In the genomic region with DNA sequence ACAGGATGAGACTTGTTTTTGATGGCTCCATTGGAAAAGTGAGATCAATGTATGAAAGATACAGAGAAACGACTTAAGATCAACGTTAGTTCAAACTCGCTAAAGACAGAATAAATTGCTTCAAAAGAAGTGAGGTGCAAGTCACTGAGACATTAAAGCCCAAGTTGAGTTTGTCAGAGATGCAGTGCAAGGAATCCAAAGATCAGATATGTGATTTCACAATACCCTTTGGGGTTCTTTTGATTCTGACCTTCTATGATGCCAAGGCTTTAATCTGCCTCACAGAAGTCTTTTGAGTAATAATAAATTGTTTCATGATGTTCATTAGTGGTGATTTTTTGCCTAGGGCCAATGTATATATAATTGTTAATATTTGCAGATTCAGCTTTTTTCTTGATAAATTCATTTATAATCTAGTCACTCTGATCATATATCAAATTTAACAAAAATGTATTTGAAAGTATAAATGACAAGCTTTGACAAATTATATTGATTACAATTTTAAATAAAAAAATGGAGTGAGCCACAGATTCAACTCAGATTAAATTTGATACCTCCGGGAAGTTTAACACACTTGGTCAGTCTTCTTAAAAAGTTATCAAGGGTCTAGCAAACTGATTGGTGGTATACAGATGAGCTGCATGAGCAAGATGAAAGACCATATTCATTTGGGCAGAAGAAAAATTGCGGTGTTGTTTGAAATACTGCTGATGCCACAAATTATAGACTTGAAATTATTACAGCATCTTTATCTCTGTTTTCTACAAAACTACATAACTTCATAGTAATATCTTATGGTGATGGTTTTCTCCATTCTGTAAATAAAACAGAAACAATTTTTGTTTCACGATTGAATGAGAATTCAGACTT, we compare ENCODE assay signal across 25 cellular contexts.
DNase-seq lines count a peak whose midpoint lies in the region; ATAC-seq, FAIRE-seq and TF ChIP-seq lines count a peak whose summit lies in the region.
"Had no signal": no experiment of that assay in that cellular context is flagged by ENCODE, and none has a peak within 500 bp of the region (broad histone marks: within the 10 kb centered on the region; RNA-seq: fewer than 3 reads in every experiment).

No MANE protein-coding gene starts in this region.

- 0 out of 3 replicates have a peak, but pooled peaks cover 2% of the 10 kb centered on the region for H3K9me3 ChIP-seq in A549
- H3K9me3 ChIP-seq in K562 (replicated peaks; ENCODE audit: control insufficient read depth, insufficient read depth, low read depth, low read length): no peaks in the 10 kb centered on the region
- no peaks in the 10 kb centered on the region for H3K9me3 ChIP-seq in thyroid gland
- H3K9me3 ChIP-seq: BE2C, HAP-1 had no signal

- H3K27ac Mint-ChIP-seq in neural crest cell (ENCODE audit: unreplicated experiment): peak overlapping the region; percentile 35
- H3K27ac Mint-ChIP-seq: CD14-positive monocyte; CD4-positive, alpha-beta T cell; CD8-positive, alpha-beta memory T cell; GM23338; HFFc6 had no signal

- no peak for TF ChIP-seq CTCF in A549 (IDR thresholded peaks at IDR 0.05)
- TF ChIP-seq CTCF in K562 (IDR thresholded peaks at IDR 0.05 in 2 of 3, conservative IDR thresholded peaks at IDR 0.05 in 1 of 3; ENCODE audit: insufficient read depth in 2 of 3, low read depth in 1 of 3, low read length in 3 of 3): no peak
- TF ChIP-seq CTCF in neural crest cell (conservative IDR thresholded peaks at IDR 0.05): no peak
- no peak for TF ChIP-seq CTCF in thyroid gland (IDR thresholded peaks at IDR 0.05)

- H3K9me1 ChIP-seq in K562 (ENCODE audit: control insufficient read depth, insufficient read depth, low read length): no peaks in the 10 kb centered on the region

- no peak for ATAC-seq in A549
- no peak for ATAC-seq in K562
- no peak for ATAC-seq in HG03095 (IDR thresholded peaks at IDR 0.05; ENCODE audit: unreplicated experiment)
- no peak for ATAC-seq in sciatic nerve
- ATAC-seq: GM12878, GM23338 had no signal

- H3K9ac ChIP-seq in K562 (ENCODE audit: insufficient read depth in 1 of 2, low read depth in 2 of 2, low read length in 2 of 2): no peak overlapping the region
- H3K9ac ChIP-seq: BLaER1 treated with 17β-estradiol and CSF1 and Interleukin-3, amounts not matched to agents 10 nM and 100 nM had no signal

- POLR2A ChIA-PET in A549 (lab: Yijun Ruan, JAX): no interaction called here
- POLR2A ChIA-PET in K562 (lab: Yijun Ruan, JAX): no interaction called here

- no peaks in the 10 kb centered on the region for H3K4me1 ChIP-seq in A549
- H3K4me1 ChIP-seq in K562 (replicated peaks in 1 of 2; ENCODE audit: control insufficient read depth in 2 of 2, insufficient read depth in 2 of 2, low read length in 2 of 2): no peaks in the 10 kb centered on the region
- H3K4me1 ChIP-seq in thyroid gland: no peaks in the 10 kb centered on the region
- H3K4me1 ChIP-seq: HAP-1 had no signal

- no peak overlapping the region for H3K27ac ChIP-seq in A549
- no peak overlapping the region for H3K27ac ChIP-seq in K562 (ENCODE audit: extremely low read depth, low read depth, low read length)
- no peak overlapping the region for H3K27ac ChIP-seq in thyroid gland
- H3K27ac ChIP-seq: BLaER1 treated with 17β-estradiol and CSF1 and Interleukin-3, amounts not matched to agents 10 nM and 100 nM had no signal

- BruUV-seq in K562 (replicated peaks; lab: Mats Ljungman, UMichigan): no TSS peak

- H3K4me2 ChIP-seq in A549: no peak overlapping the region
- no peak overlapping the region for H3K4me2 ChIP-seq in K562 (ENCODE audit: insufficient read depth, low read length)
- H3K4me2 ChIP-seq: GM23338 had no signal

- H3K36me3 ChIP-seq in K562 (ENCODE audit: control insufficient read depth, insufficient read depth, low read length) (no peaks in the 10 kb centered on the region), thyroid gland (no peaks in the 10 kb centered on the region)
- H3K36me3 ChIP-seq: BE2C; BLaER1 treated with 17β-estradiol and CSF1 and Interleukin-3, amounts not matched to agents 10 nM and 100 nM; HAP-1 had no signal

- no peaks in the 10 kb centered on the region for H3K36me3 Mint-ChIP-seq in neural crest cell (ENCODE audit: low read depth)
- H3K36me3 Mint-ChIP-seq: CD14-positive monocyte; CD8-positive, alpha-beta memory T cell had no signal

- H3K4me3 Mint-ChIP-seq in neural crest cell: no peak overlapping the region
- H3K4me3 Mint-ChIP-seq: CD14-positive monocyte; CD4-positive, alpha-beta T cell; CD8-positive, alpha-beta memory T cell; GM23338; HFFc6 had no signal

- TF ChIP-seq POLR2A in A549 (IDR thresholded peaks at IDR 0.05; ENCODE audit: low read length) (no peak), K562 (conservative IDR thresholded peaks at IDR 0.05) (no peak), thyroid gland (IDR thresholded peaks at IDR 0.05) (no peak)

- no peaks in the 10 kb centered on the region for H3K27me3 ChIP-seq in K562 (ENCODE audit: control insufficient read depth in 2 of 2, insufficient read depth in 2 of 2, low read length in 2 of 2)
- no peaks in the 10 kb centered on the region for H3K27me3 ChIP-seq in thyroid gland
- H3K27me3 ChIP-seq: BE2C; BLaER1 treated with 17β-estradiol and CSF1 and Interleukin-3, amounts not matched to agents 10 nM and 100 nM had no signal

- no peaks in the 10 kb centered on the region for H3K79me2 ChIP-seq in K562 (ENCODE audit: control insufficient read depth, insufficient read depth, low read length)

- TF ChIP-seq RAD21 in A549 (conservative IDR thresholded peaks at IDR 0.05 in 1 of 2, IDR thresholded peaks at IDR 0.05 in 1 of 2) (no peak), K562 (CRISPR knock-in tag; conservative IDR thresholded peaks at IDR 0.05 in 1 of 2, IDR thresholded peaks at IDR 0.05 in 1 of 2) (no peak)

- peaks cover 4% of the 10 kb centered on the region for H3K4me1 Mint-ChIP-seq in neural crest cell
- H3K4me1 Mint-ChIP-seq: CD14-positive monocyte; CD8-positive, alpha-beta memory T cell; GM23338 had no signal

- no peaks in the 10 kb centered on the region for H3K9me3 Mint-ChIP-seq in neural crest cell
- H3K9me3 Mint-ChIP-seq: CD14-positive monocyte; CD4-positive, alpha-beta T cell; GM23338 had no signal

- H2AFZ ChIP-seq in K562 (ENCODE audit: low read depth, low read length): no peak overlapping the region
- H2AFZ ChIP-seq: GM23338 had no signal

- FAIRE-seq in A549 (lab: Jason Lieb, UNC) (no peak), K562 (lab: Jason Lieb, UNC) (no peak)
- FAIRE-seq: D721Med, GM12878, GM19239, H54 had no signal

- intact Hi-C loops in K562 (cut with micrococcal nuclease) (no loop called here), thyroid gland (cut with DNase I) (no loop called here), sciatic nerve (cut with DNase I) (no loop called here)

- CTCF ChIA-PET in A549 (lab: Yijun Ruan, JAX) (no interaction called here), K562 (lab: Yijun Ruan, JAX; ENCODE audit: low intra/inter-chr PET ratio) (no interaction called here)

- 7% methylated on average over 6 of the region's 6 CpGs for WGBS in A549 (ENCODE audit: missing lambda C conversion rate)
- WGBS in K562 (ENCODE audit: insufficient coverage, low coverage, missing lambda C conversion rate): under 1% methylated on average over 6 of the region's 6 CpGs
- 79 to 86% methylated on average over 6 of the region's 6 CpGs for WGBS in thyroid gland, 2 donors

- no peak for DNase-seq in A549 (ENCODE audit: low read depth in 1 of 2, low spot score in 1 of 2)
- DNase-seq in OCI-M1 (lab: John Stamatoyannopoulos, UW): peak; percentile 8
- no peak for DNase-seq in K562 (ENCODE audit: extremely low read depth in 1 of 4, low spot score in 3 of 4)
- no peak for DNase-seq in neural crest cell (ENCODE audit: low read depth, low spot score)
- no peak for DNase-seq in thyroid gland
- no peak for DNase-seq in sciatic nerve (ENCODE audit: low spot score)
- DNase-seq: 8988T; AML-193; BE2C; CD4-positive, alpha-beta T cell; CD8-positive, alpha-beta memory T cell; DMS 273 treated with DMSO at 0.1 percent for 48 hours; DMS79; EL; GDM1; HFFc6 had no signal

- no peaks in the 10 kb centered on the region for H4K20me1 ChIP-seq in K562 (replicated peaks; ENCODE audit: control insufficient read depth, insufficient read depth, low read length)
- H4K20me1 ChIP-seq: BLaER1 treated with 17β-estradiol and CSF1 and Interleukin-3, amounts not matched to agents 10 nM and 100 nM had no signal

- H3K27me3 Mint-ChIP-seq in neural crest cell (ENCODE audit: low read depth): no peaks in the 10 kb centered on the region

- in situ Hi-C loops in K562 (cut with MboI): no loop called here

- H3K4me3 ChIP-seq in A549: no peak overlapping the region
- no peak overlapping the region for H3K4me3 ChIP-seq in K562
- no peak overlapping the region for H3K4me3 ChIP-seq in thyroid gland (replicated peaks in 1 of 3)
- H3K4me3 ChIP-seq: BLaER1 treated with 17β-estradiol and CSF1 and Interleukin-3, amounts not matched to agents 10 nM and 100 nM; GM12878; GM23338; HAP-1 had no signal

- TF ChIP-seq EP300 in A549 (IDR thresholded peaks at IDR 0.05) (no peak), K562 (IDR thresholded peaks at IDR 0.05; ENCODE audit: low read length) (no peak)

TF ChIP-seq in A549, 52 proteins besides CTCF, POLR2A, EP300 and RAD21:
- TF ChIP-seq MYC (IDR thresholded peaks at IDR 0.05; ENCODE audit: borderline replicate concordance, low read length) (no peak), MAFK (IDR thresholded peaks at IDR 0.05; ENCODE audit: partially characterized antibody) (peak; percentile 67)

TF ChIP-seq in K562, 482 proteins besides CTCF, POLR2A, EP300 and RAD21 (continues in another document):
- no peak for TF ChIP-seq SP1 (CRISPR knock-in tag; IDR thresholded peaks at IDR 0.05)
- no peak for TF ChIP-seq FOSL1 (tag; conservative IDR thresholded peaks at IDR 0.05)
- TF ChIP-seq SIRT6 (IDR thresholded peaks at IDR 0.05; ENCODE audit: low read depth, low read length): no peak
- TF ChIP-seq C11orf30 (IDR thresholded peaks at IDR 0.05; ENCODE audit: low read depth): peak; percentile 51
- no peak for TF ChIP-seq PCBP2 (IDR thresholded peaks at IDR 0.05; ENCODE audit: low read depth, low read length, poor library complexity, severe bottlenecking)
- no peak for TF ChIP-seq GATA2 (CRISPR knock-in tag; IDR thresholded peaks at IDR 0.05)
- TF ChIP-seq ZNF316 (IDR thresholded peaks at IDR 0.05): peak; percentile 70
- TF ChIP-seq, protein P1, sequence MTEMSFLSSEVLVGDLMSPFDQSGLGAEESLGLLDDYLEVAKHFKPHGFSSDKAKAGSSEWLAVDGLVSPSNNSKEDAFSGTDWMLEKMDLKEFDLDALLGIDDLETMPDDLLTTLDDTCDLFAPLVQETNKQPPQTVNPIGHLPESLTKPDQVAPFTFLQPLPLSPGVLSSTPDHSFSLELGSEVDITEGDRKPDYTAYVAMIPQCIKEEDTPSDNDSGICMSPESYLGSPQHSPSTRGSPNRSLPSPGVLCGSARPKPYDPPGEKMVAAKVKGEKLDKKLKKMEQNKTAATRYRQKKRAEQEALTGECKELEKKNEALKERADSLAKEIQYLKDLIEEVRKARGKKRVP (CRISPR knock-in tag; IDR thresholded peaks at IDR 0.05): no peak
- no peak for TF ChIP-seq ZNF644 (tag; IDR thresholded peaks at IDR 0.05; ENCODE audit: low read depth)
- no peak for TF ChIP-seq MTA3 (IDR thresholded peaks at IDR 0.05; ENCODE audit: borderline replicate concordance)
- TF ChIP-seq NFE2L1 (tag; IDR thresholded peaks at IDR 0.05; ENCODE audit: borderline replicate concordance, low read depth): no peak
- TF ChIP-seq CEBPB (tag; IDR thresholded peaks at IDR 0.05): peak; percentile 63
- TF ChIP-seq MAFG (tag; conservative IDR thresholded peaks at IDR 0.05): peak; percentile 55; the same call in 1 of the 2 replicates
